ENCODE assay signal across 23 cellular contexts in the genomic region with DNA sequence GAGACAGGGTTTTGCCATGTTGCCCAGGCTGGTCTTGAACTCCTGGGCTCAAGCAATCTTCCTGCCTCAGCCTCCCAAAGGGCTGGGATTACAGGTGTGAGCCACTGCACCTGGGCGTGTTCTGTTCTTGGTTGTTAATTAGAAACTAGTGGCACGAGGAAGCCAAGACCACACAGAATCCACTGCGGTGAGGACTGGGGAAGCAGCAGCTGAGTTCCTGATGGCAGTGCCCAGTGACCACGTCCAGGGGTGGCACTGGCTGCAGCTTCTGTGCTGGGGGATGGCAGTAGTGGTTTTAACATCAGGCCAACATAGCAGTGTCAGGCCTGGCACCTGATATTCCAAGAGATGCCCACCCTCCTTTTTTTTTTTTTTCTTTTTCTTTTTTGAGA.
"Had no signal": no experiment of that assay in that cellular context is flagged by ENCODE, and none has a peak within 500 bp of the region (broad histone marks: within the 10 kb centered on the region; RNA-seq: fewer than 3 reads in every experiment).

No MANE protein-coding gene starts in this region.

- H3K4me3 Mint-ChIP-seq: endodermal cell; nephron progenitor cell; stimulated activated memory B cell treated with anti-CD40 and anti-IgM and Interleukin-4, amounts not matched to agents 10 μg/mL and 1 μg/mL and 100 μg/mL, for 72 hours; stimulated activated naive CD8-positive, alpha-beta T cell treated with anti-CD3 and anti-CD28 coated beads, Interleukin-15, Interleukin-2, amounts not matched to agents 100 ng/mL and 50 ng/mL, for 24 hours had no signal

- H3K27ac Mint-ChIP-seq: endodermal cell; nephron progenitor cell; stimulated activated naive CD8-positive, alpha-beta T cell treated with anti-CD3 and anti-CD28 coated beads, Interleukin-15, Interleukin-2, amounts not matched to agents 100 ng/mL and 50 ng/mL, for 24 hours had no signal

- H3K36me3 Mint-ChIP-seq: naive thymus-derived CD4-positive, alpha-beta T cell; stimulated activated memory B cell treated with anti-CD40 and anti-IgM and Interleukin-4, amounts not matched to agents 10 μg/mL and 1 μg/mL and 100 μg/mL, for 72 hours had no signal

- H3K27ac ChIP-seq: coronary artery, parathyroid adenoma, prostate gland, right lobe of liver, tibial artery, upper lobe of left lung had no signal

- DNase-seq: effector CD4-positive, alpha-beta T cell; endodermal cell; foreskin melanocyte; head of caudate nucleus; hypothalamus; kidney glomerular epithelial cell; midbrain; naive thymus-derived CD4-positive, alpha-beta T cell; nephron progenitor cell; right lobe of liver; stimulated activated CD4-positive, alpha-beta T cell treated with anti-CD3 and anti-CD28 coated beads, Interleukin-15, amount 100 ng/mL, for 24 hours; stimulated activated CD4-positive, alpha-beta T cell treated with anti-CD3 and anti-CD28 coated beads, Interleukin-1b, Interleukin-23, amount 100 ng/mL, for 48 hours; stimulated activated CD4-positive, alpha-beta T cell treated with anti-CD3 and anti-CD28 coated beads, Interleukin-4, amount 100 ng/mL, for 24 hours; tibial artery; upper lobe of left lung; uterus had no signal

- H3K9me3 Mint-ChIP-seq: endodermal cell; naive thymus-derived CD4-positive, alpha-beta T cell; nephron progenitor cell; stimulated activated memory B cell treated with anti-CD40 and anti-IgM and Interleukin-4, amounts not matched to agents 10 μg/mL and 1 μg/mL and 100 μg/mL, for 72 hours; stimulated activated naive CD8-positive, alpha-beta T cell treated with anti-CD3 and anti-CD28 coated beads, Interleukin-15, Interleukin-2, amounts not matched to agents 100 ng/mL and 50 ng/mL, for 24 hours had no signal

- H3K36me3 ChIP-seq: prostate gland, right lobe of liver, tibial artery, upper lobe of left lung, uterus had no signal

- ATAC-seq: left lobe of liver; naive thymus-derived CD4-positive, alpha-beta T cell; right lobe of liver; stimulated activated memory B cell treated with anti-CD40 and anti-IgM and Interleukin-4, amounts not matched to agents 10 μg/mL and 1 μg/mL and 100 μg/mL, for 72 hours had no signal

- H3K4me1 ChIP-seq: parathyroid adenoma, uterus had no signal

- H3K27me3 ChIP-seq: uterus had no signal

- H3K4me3 ChIP-seq: coronary artery, lung, prostate gland, right lobe of liver, tibial artery, upper lobe of left lung, uterus had no signal

- H3K9me3 ChIP-seq: prostate gland, right lobe of liver, tibial artery, upper lobe of left lung, uterus had no signal
